In genomic region chr20:38700146-38700545, GRCh38 we compare ENCODE assay signal across 21 cellular contexts. TPM values are rescaled to one million over a fixed set of nuclear protein-coding genes. Genes with fewer than 3 reads are reported as not detected.
DNase-seq lines count a peak whose midpoint lies in the region; ATAC-seq and TF ChIP-seq lines count a peak whose summit lies in the region.
"Had no signal": no experiment of that assay in that cellular context is flagged by ENCODE, and none has a peak within 500 bp of the region (broad histone marks: within the 10 kb centered on the region; RNA-seq: fewer than 3 reads in every experiment).

No MANE protein-coding gene starts in this region.

- H4K8ac ChIP-seq in neuronal stem cell (ENCODE audit: low read depth, low read length), result no peak overlapping the region

- H2BK12ac ChIP-seq in neuronal stem cell (ENCODE audit: low read length), result no peak overlapping the region

- peaks cover 6% of the 10 kb centered on the region; the same call in 1 of the 2 replicates for H3K4me1 ChIP-seq in GM23338 (ENCODE audit: insufficient read depth)
- H3K4me1 ChIP-seq in neuronal stem cell (ENCODE audit: control insufficient read depth in 2 of 2, insufficient read depth in 1 of 2, low read depth in 1 of 2, low read length in 2 of 2), result peaks cover 11 to 13% of the 10 kb centered on the region in 2 donors
- H3K4me1 ChIP-seq: BE2C had no signal

- no CpG with 5 or more reads among the region's 4 CpGs for WGBS in neuronal stem cell (ENCODE audit: extremely low coverage in 2 of 2, insufficient read length in 2 of 2, insufficient replicate concordance in 1 of 2), 2 donors

- no peaks in the 10 kb centered on the region for H3K9me2 ChIP-seq in GM23338 (ENCODE audit: insufficient read depth)

- H3K9me3 Mint-ChIP-seq in GM23338 (no peaks in the 10 kb centered on the region), WTC11 (no peaks in the 10 kb centered on the region)

- no peaks in the 10 kb centered on the region for H3K36me3 Mint-ChIP-seq in GM23338 (ENCODE audit: low read depth)
- no peaks in the 10 kb centered on the region for H3K36me3 Mint-ChIP-seq in WTC11
- H3K36me3 Mint-ChIP-seq: CD4-positive, CD25-positive, alpha-beta regulatory T cell; CD8-positive, alpha-beta memory T cell had no signal

- no peak overlapping the region for H3K9ac ChIP-seq in neuronal stem cell (ENCODE audit: low read depth, low read length, poor library complexity)

- H3K4me2 ChIP-seq in GM23338 (0 out of 2 replicates have a peak overlapping the region, but pooled peaks have one; percentile 43), neuronal stem cell (ENCODE audit: insufficient read depth, low read length, poor library complexity, severe bottlenecking) (peak overlapping the region; percentile 19)

- no peaks in the 10 kb centered on the region for H3K79me2 ChIP-seq in GM23338 (replicated peaks; ENCODE audit: insufficient read depth)

- no peaks in the 10 kb centered on the region for H3K79me1 ChIP-seq in neuronal stem cell (ENCODE audit: low read depth, low read length)

- no peaks in the 10 kb centered on the region for H4K20me1 ChIP-seq in GM23338 (replicated peaks; ENCODE audit: insufficient read depth)

- no peak overlapping the region for H3K27ac ChIP-seq in GM23338 (ENCODE audit: low read depth)
- H3K27ac ChIP-seq in neuronal stem cell (replicated peaks; ENCODE audit: low read length), result peak overlapping the region; percentile 65

- no peak overlapping the region for H3K4me3 Mint-ChIP-seq in GM23338
- no peak overlapping the region for H3K4me3 Mint-ChIP-seq in WTC11
- H3K4me3 Mint-ChIP-seq: CD4-positive, CD25-positive, alpha-beta regulatory T cell; CD8-positive, alpha-beta memory T cell had no signal

- 0 out of 2 replicates have a peak overlapping the region, but pooled peaks have one; percentile 14 for H2AFZ ChIP-seq in GM23338
- no peak overlapping the region for H2AFZ ChIP-seq in neuronal stem cell (ENCODE audit: low read length)

- H3K4me1 Mint-ChIP-seq in GM23338 (0 out of 3 replicates have a peak, but pooled peaks cover 2% of the 10 kb centered on the region), WTC11 (no peaks in the 10 kb centered on the region)
- H3K4me1 Mint-ChIP-seq: CD4-positive, CD25-positive, alpha-beta regulatory T cell; CD8-positive, alpha-beta memory T cell had no signal

- TF ChIP-seq CTCF in GM23338 (conservative IDR thresholded peaks at IDR 0.05; ENCODE audit: low read depth in 2 of 2) (no peak), WTC11 (IDR thresholded peaks at IDR 0.05) (no peak)

- H3K18ac ChIP-seq in neuronal stem cell (ENCODE audit: low read length), result peak overlapping the region; percentile 61

- ATAC-seq in GM23338, result peak; percentile 82
- peak; percentile 81 for ATAC-seq in WTC11
- ATAC-seq in HG03520 (IDR thresholded peaks at IDR 0.05; ENCODE audit: unreplicated experiment), result no peak
- ATAC-seq: GM12878, K562 had no signal

- H3F3A ChIP-seq in GM23338 (replicated peaks; ENCODE audit: low read depth), result no peaks in the 10 kb centered on the region

- no peaks in the 10 kb centered on the region for H3K36me3 ChIP-seq in GM23338 (ENCODE audit: insufficient read depth)
- H3K36me3 ChIP-seq in neuronal stem cell (replicated peaks in 1 of 2; ENCODE audit: control insufficient read depth in 2 of 2, insufficient read depth in 2 of 2, low read length in 2 of 2), result no peaks in the 10 kb centered on the region
- H3K36me3 ChIP-seq: BE2C had no signal

- H2BK15ac ChIP-seq in neuronal stem cell (ENCODE audit: low read length), result no peak overlapping the region

- H3K27ac Mint-ChIP-seq in GM23338, result no peak overlapping the region
- no peak overlapping the region for H3K27ac Mint-ChIP-seq in WTC11
- H3K27ac Mint-ChIP-seq: CD4-positive, CD25-positive, alpha-beta regulatory T cell; CD8-positive, alpha-beta memory T cell had no signal

- H2BK5ac ChIP-seq in neuronal stem cell (ENCODE audit: low read length), result no peak overlapping the region

- peak; percentile 45 for DNase-seq in GM23338 (ENCODE audit: low spot score)
- DNase-seq in WTC11 (ENCODE audit: low spot score), result no peak
- DNase-seq in iPS-NIHi11 (ENCODE audit: low spot score), result peak; percentile 65
- DNase-seq in neuronal stem cell (ENCODE audit: low spot score), result no peak
- no peak for DNase-seq in NCI-H1092 (lab: John Stamatoyannopoulos, UW)
- no peak for DNase-seq in 8988T
- DNase-seq: BE2C; C1 segment of cervical spinal cord; CD4-positive, CD25-positive, alpha-beta regulatory T cell; CD8-positive, alpha-beta memory T cell; COR-L47; DMS53; DND-41; EL; IMR-90 had no signal

- H3K14ac ChIP-seq in neuronal stem cell (ENCODE audit: low read length), result no peak overlapping the region

- no peaks in the 10 kb centered on the region for H3K27me3 ChIP-seq in GM23338 (ENCODE audit: insufficient read depth)
- H3K27me3 ChIP-seq in neuronal stem cell (ENCODE audit: control insufficient read depth in 3 of 3, insufficient read depth in 3 of 3, low read depth in 1 of 3, low read length in 3 of 3), result peaks cover 0 to 15% (median 0%) of the 10 kb centered on the region in 3 experiments

- no peak overlapping the region for H2BK120ac ChIP-seq in neuronal stem cell (ENCODE audit: low read depth, low read length)

- H2AK5ac ChIP-seq in neuronal stem cell (ENCODE audit: low read depth, low read length), result no peak overlapping the region

- no peak overlapping the region for H3K4me3 ChIP-seq in GM23338
- H3K4me3 ChIP-seq in neuronal stem cell (ENCODE audit: low read length in 2 of 2), result no peak overlapping the region
- H3K4me3 ChIP-seq: GM12878, K562 had no signal

- H3K27me3 Mint-ChIP-seq in GM23338 (ENCODE audit: insufficient read depth, low read depth, poor library complexity) (peaks cover 3% of the 10 kb centered on the region), WTC11 (ENCODE audit: low read depth) (peaks cover 18% of the 10 kb centered on the region)

- no peak overlapping the region for H3K23ac ChIP-seq in neuronal stem cell (ENCODE audit: low read depth, low read length, poor library complexity)

- CTCF ChIA-PET in WTC11 (lab: Charles Lee), result interaction anchor here (0.9 to 2.8 kb wide), 5 partner anchors 14 to 90 kb away, joined by 3 to 17 read pairs (median 5); partner anchors contain the start of gene SLC32A1

- no peak overlapping the region for H3K4ac ChIP-seq in neuronal stem cell (ENCODE audit: low read length)

- H3K9me3 ChIP-seq in neuronal stem cell (replicated peaks in 1 of 2; ENCODE audit: control insufficient read depth in 2 of 2, insufficient read depth in 1 of 2, low read depth in 1 of 2, low read length in 2 of 2), result peaks cover 0 to 2% of the 10 kb centered on the region in 2 donors
- H3K9me3 ChIP-seq: BE2C had no signal

- no peak overlapping the region for H4K91ac ChIP-seq in neuronal stem cell (ENCODE audit: low read depth, low read length, poor library complexity)

- POLR2A ChIA-PET in WTC11 (lab: Charles Lee), result interaction anchor here (0.8 to 1.1 kb wide), 2 partner anchors 29 to 49 kb away, joined by 3 read pairs; no protein-coding TSS in a partner anchor

TF ChIP-seq in GM23338, 12 proteins besides CTCF, POLR2A, EP300 and RAD21 (continues in another document):
- TF ChIP-seq JUNB (IDR thresholded peaks at IDR 0.05; ENCODE audit: unreplicated experiment), result no peak
- TF ChIP-seq ETS1 (IDR thresholded peaks at IDR 0.05), result no peak
- no peak for TF ChIP-seq ZNF114 (CRISPR knock-in tag; IDR thresholded peaks at IDR 0.05)
- no peak for TF ChIP-seq POLR2AphosphoS5 (IDR thresholded peaks at IDR 0.05; ENCODE audit: low read depth)
- TF ChIP-seq STAT1 (IDR thresholded peaks at IDR 0.05; ENCODE audit: unreplicated experiment), result no peak
- TF ChIP-seq NANOG (IDR thresholded peaks at IDR 0.05; ENCODE audit: borderline replicate concordance), result no peak
- TF ChIP-seq EZH2phosphoT487 (IDR thresholded peaks at IDR 0.05; ENCODE audit: unreplicated experiment), result no peak
- TF ChIP-seq EZH2 (IDR thresholded peaks at IDR 0.05; ENCODE audit: low read depth, unreplicated experiment), result no peak

TF ChIP-seq in WTC11, 78 proteins besides CTCF, POLR2A, EP300 and RAD21 (continues in another document):
- TF ChIP-seq NFYB (CRISPR knock-in tag; conservative IDR thresholded peaks at IDR 0.05; ENCODE audit: low read depth), result no peak
- TF ChIP-seq ERG (CRISPR knock-in tag; IDR thresholded peaks at IDR 0.05), result no peak
- TF ChIP-seq ZNF416 (CRISPR knock-in tag; IDR thresholded peaks at IDR 0.05), result no peak
- no peak for TF ChIP-seq OVOL2 (CRISPR knock-in tag; IDR thresholded peaks at IDR 0.05; ENCODE audit: borderline replicate concordance)
- TF ChIP-seq TCF7 (CRISPR knock-in tag; IDR thresholded peaks at IDR 0.05; ENCODE audit: low read depth), result no peak
- no peak for TF ChIP-seq USF1 (CRISPR knock-in tag; IDR thresholded peaks at IDR 0.05)

RNA-seq across cellular contexts. Expression of gene SLC32A1, which starts 24.1 kb away (rescaled TPM):
- 0.08 and 0.87 TPM in 2 replicates for total RNA-seq in GM23338 (2014; rRNA removed; shearing (Covaris generic))
- 0.09 TPM in 1 of 2 replicates, not detected in the other for polyA plus RNA-seq in GM23338 (2016; fragmentation: Nextera tagmentation; extraction: Ambion mirVana)
- 0.09 to 0.37 TPM (median 0.25 TPM) in 3 replicates for total RNA-seq in WTC11 (2021)
- 0.11 TPM for polyA plus RNA-seq in neuronal stem cell (2013, experiment 1 of 2)
- 0.14 TPM for polyA plus RNA-seq in neuronal stem cell (2013, experiment 2 of 2)
- total RNA-seq: A172; CD4-positive, CD25-positive, alpha-beta regulatory T cell; CD8-positive, alpha-beta memory T cell; G401; GM12878; H4; IMR-90; K562 had no signal
- polyA plus RNA-seq: CD4-positive, CD25-positive, alpha-beta regulatory T cell; CD8-positive, alpha-beta memory T cell; GM12878; IMR-90; K562 had no signal

RNA-seq across cellular contexts. Expression of gene ACTR5, which starts 48.1 kb away (rescaled TPM):
- total RNA-seq in GM23338 (2014; rRNA removed; shearing (Covaris generic)), result 19.6 and 21.8 TPM in 2 replicates
- polyA plus RNA-seq in GM23338 (2016; fragmentation: Nextera tagmentation; extraction: Ambion mirVana), result 8.4 and 9.1 TPM in 2 replicates
- total RNA-seq in WTC11 (2021), result 9.8 to 12.0 TPM (median 11.5 TPM) in 3 replicates
- polyA plus RNA-seq in neuronal stem cell (2013, experiment 1 of 2), result 7.2 TPM
- 7.2 TPM for polyA plus RNA-seq in neuronal stem cell (2013, experiment 2 of 2)

Comparison
In these comparisons a context has a peak if more than half of its experiments do, and no peak if none do; other contexts are left out.
1. DNase-seq: peak in GM23338 (single experiment) and iPS-NIHi11 (single experiment); none in WTC11 (single experiment), neuronal stem cell (single experiment), NCI-H1092 (single experiment) and 8988T (single experiment).